Comparison of ENCODE assay signal across 9 cellular contexts in genomic region chr7:100158229-100159098, GRCh38. TPM values are rescaled to one million over a fixed set of nuclear protein-coding genes. Genes with fewer than 3 reads are reported as not detected.
A peak's percentile ranks its signal among the peaks of the same experiment; 100 is the strongest.
DNase-seq lines count a peak whose midpoint lies in the region; ATAC-seq, FAIRE-seq and TF ChIP-seq lines count a peak whose summit lies in the region.
"Had no signal": no experiment of that assay in that cellular context is flagged by ENCODE, and none has a peak within 500 bp of the region (broad histone marks: within the 10 kb centered on the region; RNA-seq: fewer than 3 reads in every experiment).

TSS of gene TRAPPC14 (minus strand) at chr7:100158723. CDS start at chr7:100158499, 224 bp downstream.

- H3K36me3 ChIP-seq in bronchial epithelial cell (ENCODE audit: control insufficient read depth, insufficient read depth, low read length), result peaks cover 20% of the 10 kb centered on the region

- ATAC-seq in GM18867 (IDR thresholded peaks at IDR 0.05; ENCODE audit: unreplicated experiment), result peak; percentile 70
- ATAC-seq in HG03159 (IDR thresholded peaks at IDR 0.05; ENCODE audit: unreplicated experiment), result peak; percentile 74

- H3K9me3 Mint-ChIP-seq in immature natural killer cell, result no peaks in the 10 kb centered on the region

- FAIRE-seq in bronchial epithelial cell (lab: Jason Lieb, UNC), result no peak
- FAIRE-seq: G401.6 had no signal

- peaks cover 0 to 12% (median 6%) of the 10 kb centered on the region in 3 donors for H3K27me3 Mint-ChIP-seq in immature natural killer cell (ENCODE audit: low read depth in 3 of 3)

- peak within 1 kb of the TSS; percentile 78 for H3K4me3 ChIP-seq in bronchial epithelial cell (ENCODE audit: low read depth, low read length)

- peak; percentile 90 for DNase-seq in 8988T
- peak; percentile 88 for DNase-seq in NCI-H345 (lab: John Stamatoyannopoulos, UW)
- peak; percentile 77 to 91 (median 85) for DNase-seq in activated CD4-positive, CD25-positive, alpha-beta regulatory T cell (lab: John Stamatoyannopoulos, UW)
- peak; percentile 60 for DNase-seq in bronchial epithelial cell (ENCODE audit: low read depth)
- peak; percentile 86 to 88 (median 88) for DNase-seq in immature natural killer cell
- DNase-seq in smooth muscle cell of the brain vasculature (ENCODE audit: low read depth, low spot score), result peak; percentile 57

- peaks cover 0 to 4% (median 0%) of the 10 kb centered on the region in 3 donors for H3K36me3 Mint-ChIP-seq in immature natural killer cell

- H3K4me1 Mint-ChIP-seq in immature natural killer cell, result peaks cover 29 to 31% of the 10 kb centered on the region in 2 donors

- TF ChIP-seq CTCF in bronchial epithelial cell (IDR thresholded peaks at IDR 0.05; ENCODE audit: insufficient read depth, low read length, severe bottlenecking), result no peak

- H3K27me3 ChIP-seq in bronchial epithelial cell (ENCODE audit: control insufficient read depth, insufficient read depth, low read length), result no peaks in the 10 kb centered on the region

- peak within 1 kb of the TSS; percentile 74 to 94 (median 90) for H3K27ac Mint-ChIP-seq in immature natural killer cell

- peak within 1 kb of the TSS; percentile 83 to 90 (median 86) for H3K4me3 Mint-ChIP-seq in immature natural killer cell

RNA-seq across cellular contexts. Expression of gene TRAPPC14, which starts in this region (rescaled TPM):
- 3.4 and 5.5 TPM in 2 replicates for total RNA-seq in bronchial epithelial cell
- 1 to 10 TPM in 2 of 3 donors, under 1 TPM in 1; 0.71 to 2.9 (median 1.8) TPM for polyA plus RNA-seq in immature natural killer cell

Comparison
In these comparisons a context has a peak if more than half of its experiments do, and no peak if none do; other contexts are left out.
1. Peak in every context shown above with its lines: DNase-seq, ATAC-seq and H3K4me3 ChIP-seq.